18 cellular contexts compared by ENCODE assay signal in genomic region chr5:170525450-170526211, GRCh38. TPM values are rescaled to one million over a fixed set of nuclear protein-coding genes. Genes with fewer than 3 reads are reported as not detected.
DNase-seq lines count a peak whose midpoint lies in the region; TF ChIP-seq lines count a peak whose summit lies in the region.
"Had no signal": no experiment of that assay in that cellular context is flagged by ENCODE, and none has a peak within 500 bp of the region (broad histone marks: within the 10 kb centered on the region; RNA-seq: fewer than 3 reads in every experiment).

No MANE protein-coding gene starts in this region.

- H3K14ac ChIP-seq in mesenchymal stem cell (ENCODE audit: low read length in 2 of 2) = no peak overlapping the region

- H3K27ac ChIP-seq in right atrium auricular region (no peak overlapping the region), endodermal cell (ENCODE audit: low read depth, low read length) (no peak overlapping the region), mesenchymal stem cell (ENCODE audit: low read length, poor library complexity, severe bottlenecking) (no peak overlapping the region), osteoblast (ENCODE audit: low read depth, low read length) (no peak overlapping the region), stomach (no peak overlapping the region)
- H3K27ac ChIP-seq: BLaER1, HL-60 had no signal

- no peak overlapping the region for H2BK15ac ChIP-seq in mesenchymal stem cell (ENCODE audit: low read depth, poor library complexity, severe bottlenecking)

- DNase-seq in cardiac septum (ENCODE audit: low spot score) (peak; percentile 56), right atrium auricular region (ENCODE audit: low spot score) (no peak), endodermal cell (peak; percentile 26), mesenchymal stem cell (no peak), osteoblast (ENCODE audit: insufficient read length, low spot score, missing footprints) (peak; percentile 48), RPMI8226 (no peak), HAP-1 (ENCODE audit: low spot score in 2 of 2) (no peak), stomach (no peak)
- DNase-seq: 8988T; AML-193; Caco-2; CD8-positive, alpha-beta memory T cell; DND-41; GDM1; GOT3; H9 had no signal

- no peak overlapping the region for H2BK12ac ChIP-seq in mesenchymal stem cell (ENCODE audit: low read length in 2 of 2)

- H3K9ac ChIP-seq in endodermal cell (ENCODE audit: extremely low read depth, low read length, poor library complexity, severe bottlenecking) (no peak overlapping the region), mesenchymal stem cell (ENCODE audit: low read length) (no peak overlapping the region)
- H3K9ac ChIP-seq: BLaER1 had no signal

- H3K4me1 Mint-ChIP-seq in endodermal cell = peaks cover 4% of the 10 kb centered on the region
- H3K4me1 Mint-ChIP-seq: CD8-positive, alpha-beta memory T cell had no signal

- no peak overlapping the region for H2BK120ac ChIP-seq in mesenchymal stem cell (ENCODE audit: low read depth, low read length)

- H3K4ac ChIP-seq in mesenchymal stem cell (ENCODE audit: low read depth in 1 of 2, low read length in 2 of 2) = no peak overlapping the region

- no peak overlapping the region for H2AK5ac ChIP-seq in mesenchymal stem cell (ENCODE audit: low read length, severe bottlenecking)

- H2AFZ ChIP-seq in mesenchymal stem cell (ENCODE audit: low read depth, low read length) = no peak overlapping the region
- H2AFZ ChIP-seq in osteoblast (ENCODE audit: low read length) = no peak overlapping the region

- no peak for TF ChIP-seq EP300 in stomach (IDR thresholded peaks at IDR 0.05)

- H3K4me3 Mint-ChIP-seq in endodermal cell = no peak overlapping the region
- H3K4me3 Mint-ChIP-seq: CD8-positive, alpha-beta memory T cell; H9 had no signal

- H3K9me3 Mint-ChIP-seq in endodermal cell = no peaks in the 10 kb centered on the region
- H3K9me3 Mint-ChIP-seq: CD8-positive, alpha-beta memory T cell; H9 had no signal

- H3K79me2 ChIP-seq in osteoblast (ENCODE audit: insufficient read depth, low read length) = no peaks in the 10 kb centered on the region

- H3K36me3 Mint-ChIP-seq in endodermal cell (ENCODE audit: low read depth) = no peaks in the 10 kb centered on the region
- H3K36me3 Mint-ChIP-seq: CD8-positive, alpha-beta memory T cell had no signal

- no peak overlapping the region for H3K4me2 ChIP-seq in mesenchymal stem cell (ENCODE audit: low read length, poor library complexity, severe bottlenecking)
- no peak overlapping the region for H3K4me2 ChIP-seq in osteoblast (ENCODE audit: insufficient read depth, low read length)
- H3K4me2 ChIP-seq: BLaER1 had no signal

- H3K18ac ChIP-seq in mesenchymal stem cell (ENCODE audit: low read depth in 1 of 2, low read length in 2 of 2) = no peak overlapping the region

- peaks cover 40% of the 10 kb centered on the region for H3K79me1 ChIP-seq in mesenchymal stem cell (replicated peaks; ENCODE audit: low read length, poor library complexity, severe bottlenecking)

- in situ Hi-C loops in HAP-1 (cut with MboI; ENCODE audit: low sequenced_read_pairs) = no loop called here

- TF ChIP-seq CTCF in right atrium auricular region (IDR thresholded peaks at IDR 0.05) = no peak
- TF ChIP-seq CTCF in endodermal cell (conservative IDR thresholded peaks at IDR 0.05) = no peak
- no peak for TF ChIP-seq CTCF in osteoblast (IDR thresholded peaks at IDR 0.05; ENCODE audit: extremely low read depth, low read depth, low read length)
- no peak for TF ChIP-seq CTCF in stomach (IDR thresholded peaks at IDR 0.05)

- H3K36me3 ChIP-seq in right atrium auricular region = no peaks in the 10 kb centered on the region
- no peaks in the 10 kb centered on the region for H3K36me3 ChIP-seq in endodermal cell (ENCODE audit: control insufficient read depth, insufficient read depth, low read length)
- H3K36me3 ChIP-seq in mesenchymal stem cell (ENCODE audit: control insufficient read depth in 1 of 2, insufficient read depth in 2 of 2, low read depth in 1 of 2, low read length in 2 of 2) = peaks cover 0 to 25% of the 10 kb centered on the region in 2 experiments
- no peaks in the 10 kb centered on the region for H3K36me3 ChIP-seq in osteoblast (ENCODE audit: insufficient read depth, low read length)
- no peaks in the 10 kb centered on the region for H3K36me3 ChIP-seq in HAP-1 (replicated peaks)
- no peaks in the 10 kb centered on the region for H3K36me3 ChIP-seq in stomach
- H3K36me3 ChIP-seq: BLaER1 had no signal

- no peak overlapping the region for H4K8ac ChIP-seq in mesenchymal stem cell (ENCODE audit: low read length)

- H3K9me3 ChIP-seq in right atrium auricular region (peaks cover 0 to 4% of the 10 kb centered on the region in 2 donors), endodermal cell (ENCODE audit: control insufficient read depth, low read length) (no peaks in the 10 kb centered on the region), mesenchymal stem cell (ENCODE audit: control insufficient read depth, low read length) (peaks cover 4% of the 10 kb centered on the region), osteoblast (ENCODE audit: low read depth, low read length) (no peaks in the 10 kb centered on the region), HAP-1 (no peaks in the 10 kb centered on the region), stomach (no peaks in the 10 kb centered on the region)
- H3K9me3 ChIP-seq: BLaER1, Caco-2 had no signal

- H3K27me3 Mint-ChIP-seq in endodermal cell (ENCODE audit: insufficient read depth) = no peaks in the 10 kb centered on the region

- no peak overlapping the region for H3K23ac ChIP-seq in mesenchymal stem cell (ENCODE audit: low read length in 2 of 2)

- intact Hi-C loops in cardiac septum (cut with DNase I) (no loop called here), stomach (cut with DNase I; ENCODE audit: low total_unique reads) (no loop called here)

- WGBS in endodermal cell (ENCODE audit: insufficient coverage in 1 of 2, insufficient read length in 1 of 2), 2 experiments = 94% methylated on average over 5 to 7 of the region's 7 CpGs
- 94% methylated on average over 7 of the region's 7 CpGs for WGBS in mesenchymal stem cell
- WGBS in stomach, 5 donors = 81 to 88% (median 84%) methylated on average over 7 of the region's 7 CpGs

- no peak for TF ChIP-seq POLR2A in stomach (IDR thresholded peaks at IDR 0.05)

- no peak overlapping the region for H3K27ac Mint-ChIP-seq in endodermal cell
- H3K27ac Mint-ChIP-seq: CD8-positive, alpha-beta memory T cell; H9 had no signal

- no peaks in the 10 kb centered on the region for H4K20me1 ChIP-seq in osteoblast (ENCODE audit: insufficient read depth, low read length)
- H4K20me1 ChIP-seq: BLaER1 had no signal

- H2BK5ac ChIP-seq in mesenchymal stem cell (ENCODE audit: low read depth, low read length, poor library complexity, severe bottlenecking) = no peak overlapping the region

- H4K91ac ChIP-seq in mesenchymal stem cell (ENCODE audit: low read length) = peak overlapping the region; percentile 46

- H3K27me3 ChIP-seq in right atrium auricular region = no peaks in the 10 kb centered on the region
- H3K27me3 ChIP-seq in endodermal cell (ENCODE audit: control insufficient read depth, insufficient read depth, low read length, poor library complexity, severe bottlenecking) = peaks cover 6% of the 10 kb centered on the region
- H3K27me3 ChIP-seq in mesenchymal stem cell (ENCODE audit: control insufficient read depth in 1 of 2, insufficient read depth in 1 of 2, low read length in 2 of 2) = peaks cover 0 to 77% of the 10 kb centered on the region in 2 experiments
- H3K27me3 ChIP-seq in osteoblast (ENCODE audit: insufficient read depth, low read length) = peaks cover 13% of the 10 kb centered on the region
- no peaks in the 10 kb centered on the region for H3K27me3 ChIP-seq in HAP-1 (ENCODE audit: low read depth)
- peaks cover 0 to 14% (median 0%) of the 10 kb centered on the region in 3 donors for H3K27me3 ChIP-seq in stomach
- H3K27me3 ChIP-seq: BLaER1 had no signal

- H3K4me3 ChIP-seq in right atrium auricular region = no peak overlapping the region
- H3K4me3 ChIP-seq in endodermal cell (ENCODE audit: low read length) = no peak overlapping the region
- H3K4me3 ChIP-seq in mesenchymal stem cell (ENCODE audit: insufficient read depth in 1 of 2, low read depth in 1 of 2, low read length in 2 of 2) = no peak overlapping the region
- H3K4me3 ChIP-seq in osteoblast (ENCODE audit: insufficient read depth, low read length) = no peak overlapping the region
- no peak overlapping the region for H3K4me3 ChIP-seq in HAP-1
- H3K4me3 ChIP-seq in stomach = no peak overlapping the region
- H3K4me3 ChIP-seq: BLaER1 had no signal

- H3K4me1 ChIP-seq in right atrium auricular region = peaks cover 0 to 20% of the 10 kb centered on the region in 2 donors
- peaks cover 8% of the 10 kb centered on the region for H3K4me1 ChIP-seq in endodermal cell (ENCODE audit: control insufficient read depth, insufficient read depth, low read length)
- peaks cover 26% of the 10 kb centered on the region for H3K4me1 ChIP-seq in mesenchymal stem cell (ENCODE audit: control insufficient read depth, insufficient read depth, low read depth, low read length)
- H3K4me1 ChIP-seq in osteoblast (ENCODE audit: insufficient read depth, low read length) = peaks cover 17% of the 10 kb centered on the region
- no peaks in the 10 kb centered on the region for H3K4me1 ChIP-seq in HAP-1
- H3K4me1 ChIP-seq in stomach = peaks cover 0 to 13% (median 5%) of the 10 kb centered on the region in 4 donors
- H3K4me1 ChIP-seq: BLaER1, Caco-2 had no signal

RNA-seq across cellular contexts. Expression of gene KCNIP1, which starts 21.8 kb away (rescaled TPM):
- total RNA-seq in cardiac septum = 0.57 TPM
- not detected for total RNA-seq in right atrium auricular region
- total RNA-seq in endodermal cell = not detected
- 2.9 TPM for polyA plus RNA-seq in endodermal cell (2013, experiment 1 of 2)
- 2.8 TPM for polyA plus RNA-seq in endodermal cell (2013, experiment 2 of 2)
- not detected for polyA plus RNA-seq in mesenchymal stem cell (2013, experiment 1 of 2)
- not detected for polyA plus RNA-seq in mesenchymal stem cell (2013, experiment 2 of 2)
- not detected in 2 replicates for total RNA-seq in osteoblast
- under 1 TPM in 2 of 5 donors, not detected in 3; 0.29 to 0.73 TPM for total RNA-seq in stomach
- polyA plus RNA-seq in stomach = under 1 TPM; 0.20 to 0.61 (median 0.31) TPM
- total RNA-seq: Caco-2; CD8-positive, alpha-beta memory T cell had no signal
- polyA plus RNA-seq: CD8-positive, alpha-beta memory T cell had no signal

Comparison
In these comparisons a context has a peak if more than half of its experiments do, and no peak if none do; other contexts are left out.
1. DNase-seq: peak in cardiac septum (single experiment), endodermal cell (single experiment) and osteoblast (single experiment); none in right atrium auricular region (single experiment), mesenchymal stem cell (single experiment), RPMI8226 (single experiment), HAP-1 (0 of 2) and stomach (single experiment).